ENCODE assay signal across 1 cellular context in the genomic region with DNA sequence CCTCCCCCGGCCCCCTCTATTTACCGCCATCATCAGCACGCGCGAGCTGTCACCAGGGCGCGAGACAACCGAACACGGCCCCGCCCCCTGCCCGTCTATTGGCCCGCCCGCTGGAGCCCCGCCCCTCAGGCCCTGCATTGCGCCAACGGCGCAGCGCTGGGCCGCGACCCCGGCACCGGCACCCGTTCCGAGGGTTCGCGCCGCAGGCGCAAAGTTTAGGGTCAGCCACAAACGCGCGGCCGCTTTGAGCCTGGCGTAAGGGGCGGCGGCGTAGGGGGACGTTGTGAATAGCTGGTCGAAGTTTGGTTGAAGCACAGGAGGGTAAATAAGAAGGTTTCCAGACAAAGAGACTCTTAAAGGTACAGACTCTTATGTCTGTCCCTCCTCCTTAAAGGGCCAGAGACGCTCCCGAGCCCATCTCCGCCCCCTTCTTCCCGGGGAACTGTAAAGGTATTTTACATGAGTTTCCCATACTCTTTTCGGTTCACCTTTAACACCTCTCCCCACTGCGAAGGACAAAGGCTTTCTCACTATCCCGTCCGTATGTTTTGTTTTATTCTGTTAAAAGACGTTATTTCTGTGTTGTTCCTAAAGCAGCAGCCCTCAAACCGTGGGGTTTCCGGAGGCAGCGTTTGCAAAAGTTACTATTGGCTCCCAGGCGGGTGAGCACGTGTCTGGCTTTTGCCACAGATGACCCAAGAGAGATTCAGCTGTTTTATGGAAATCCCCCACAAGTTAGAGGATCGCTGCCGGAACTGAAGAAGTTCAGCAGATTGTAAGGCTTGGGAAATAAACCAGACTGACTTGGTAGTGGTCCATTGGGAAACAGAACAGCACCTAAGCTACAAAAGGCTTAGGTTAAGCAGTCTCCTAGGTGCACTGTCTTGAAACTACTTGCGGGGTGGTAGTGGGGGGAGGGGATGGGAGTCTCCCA.
TF ChIP-seq lines count a peak whose summit lies in the region.

A gene (minus strand): TSS at position 76 of the 934 bp plus-strand sequence. CDS start 88,392 bp downstream, outside the sequence.

TF ChIP-seq in K562, 482 proteins besides CTCF, POLR2A, EP300 and RAD21 (continued from another document and continues in another):
- TF ChIP-seq, protein P1, sequence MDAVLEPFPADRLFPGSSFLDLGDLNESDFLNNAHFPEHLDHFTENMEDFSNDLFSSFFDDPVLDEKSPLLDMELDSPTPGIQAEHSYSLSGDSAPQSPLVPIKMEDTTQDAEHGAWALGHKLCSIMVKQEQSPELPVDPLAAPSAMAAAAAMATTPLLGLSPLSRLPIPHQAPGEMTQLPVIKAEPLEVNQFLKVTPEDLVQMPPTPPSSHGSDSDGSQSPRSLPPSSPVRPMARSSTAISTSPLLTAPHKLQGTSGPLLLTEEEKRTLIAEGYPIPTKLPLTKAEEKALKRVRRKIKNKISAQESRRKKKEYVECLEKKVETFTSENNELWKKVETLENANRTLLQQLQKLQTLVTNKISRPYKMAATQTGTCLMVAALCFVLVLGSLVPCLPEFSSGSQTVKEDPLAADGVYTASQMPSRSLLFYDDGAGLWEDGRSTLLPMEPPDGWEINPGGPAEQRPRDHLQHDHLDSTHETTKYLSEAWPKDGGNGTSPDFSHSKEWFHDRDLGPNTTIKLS (IDR thresholded peaks at IDR 0.05; ENCODE audit: borderline replicate concordance, low read depth): peak; percentile 53; the same call in 1 of the 2 replicates
- TF ChIP-seq SIN3A (IDR thresholded peaks at IDR 0.05; ENCODE audit: borderline replicate concordance in 2 of 2, control insufficient read depth in 1 of 2, low read depth in 2 of 2, low read length in 2 of 2): peak; percentile 61 to 91; a peak in 2 of 4 replicates
- TF ChIP-seq NFXL1 (CRISPR knock-in tag; IDR thresholded peaks at IDR 0.05): no peak
- no peak for TF ChIP-seq ARID2 (IDR thresholded peaks at IDR 0.05)
- no peak for TF ChIP-seq HNRNPUL1 (IDR thresholded peaks at IDR 0.05; ENCODE audit: low read length)
- TF ChIP-seq ZNF3 (CRISPR knock-in tag; IDR thresholded peaks at IDR 0.05): no peak
- TF ChIP-seq, protein P2, sequence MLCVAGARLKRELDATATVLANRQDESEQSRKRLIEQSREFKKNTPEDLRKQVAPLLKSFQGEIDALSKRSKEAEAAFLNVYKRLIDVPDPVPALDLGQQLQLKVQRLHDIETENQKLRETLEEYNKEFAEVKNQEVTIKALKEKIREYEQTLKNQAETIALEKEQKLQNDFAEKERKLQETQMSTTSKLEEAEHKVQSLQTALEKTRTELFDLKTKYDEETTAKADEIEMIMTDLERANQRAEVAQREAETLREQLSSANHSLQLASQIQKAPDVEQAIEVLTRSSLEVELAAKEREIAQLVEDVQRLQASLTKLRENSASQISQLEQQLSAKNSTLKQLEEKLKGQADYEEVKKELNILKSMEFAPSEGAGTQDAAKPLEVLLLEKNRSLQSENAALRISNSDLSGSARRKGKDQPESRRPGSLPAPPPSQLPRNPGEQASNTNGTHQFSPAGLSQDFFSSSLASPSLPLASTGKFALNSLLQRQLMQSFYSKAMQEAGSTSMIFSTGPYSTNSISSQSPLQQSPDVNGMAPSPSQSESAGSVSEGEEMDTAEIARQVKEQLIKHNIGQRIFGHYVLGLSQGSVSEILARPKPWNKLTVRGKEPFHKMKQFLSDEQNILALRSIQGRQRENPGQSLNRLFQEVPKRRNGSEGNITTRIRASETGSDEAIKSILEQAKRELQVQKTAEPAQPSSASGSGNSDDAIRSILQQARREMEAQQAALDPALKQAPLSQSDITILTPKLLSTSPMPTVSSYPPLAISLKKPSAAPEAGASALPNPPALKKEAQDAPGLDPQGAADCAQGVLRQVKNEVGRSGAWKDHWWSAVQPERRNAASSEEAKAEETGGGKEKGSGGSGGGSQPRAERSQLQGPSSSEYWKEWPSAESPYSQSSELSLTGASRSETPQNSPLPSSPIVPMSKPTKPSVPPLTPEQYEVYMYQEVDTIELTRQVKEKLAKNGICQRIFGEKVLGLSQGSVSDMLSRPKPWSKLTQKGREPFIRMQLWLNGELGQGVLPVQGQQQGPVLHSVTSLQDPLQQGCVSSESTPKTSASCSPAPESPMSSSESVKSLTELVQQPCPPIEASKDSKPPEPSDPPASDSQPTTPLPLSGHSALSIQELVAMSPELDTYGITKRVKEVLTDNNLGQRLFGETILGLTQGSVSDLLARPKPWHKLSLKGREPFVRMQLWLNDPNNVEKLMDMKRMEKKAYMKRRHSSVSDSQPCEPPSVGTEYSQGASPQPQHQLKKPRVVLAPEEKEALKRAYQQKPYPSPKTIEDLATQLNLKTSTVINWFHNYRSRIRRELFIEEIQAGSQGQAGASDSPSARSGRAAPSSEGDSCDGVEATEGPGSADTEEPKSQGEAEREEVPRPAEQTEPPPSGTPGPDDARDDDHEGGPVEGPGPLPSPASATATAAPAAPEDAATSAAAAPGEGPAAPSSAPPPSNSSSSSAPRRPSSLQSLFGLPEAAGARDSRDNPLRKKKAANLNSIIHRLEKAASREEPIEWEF (CRISPR knock-in tag; IDR thresholded peaks at IDR 0.05): no peak
- TF ChIP-seq BMI1 (IDR thresholded peaks at IDR 0.05; ENCODE audit: low read length): no peak
- no peak; the same call in 1 of the 2 replicates for TF ChIP-seq SMARCA4 (IDR thresholded peaks at IDR 0.05)
- TF ChIP-seq ARNT (IDR thresholded peaks at IDR 0.05): peak in 1 of 2 experiments; percentile 67; a peak in 1 of 4 replicates
- peak; percentile 84 for TF ChIP-seq RBFOX2 (IDR thresholded peaks at IDR 0.05; ENCODE audit: low read depth, low read length)
- peak; percentile 94; the same call in 1 of the 2 replicates for TF ChIP-seq TAF15 (IDR thresholded peaks at IDR 0.05; ENCODE audit: low read depth, low read length)
- TF ChIP-seq, protein P3, sequence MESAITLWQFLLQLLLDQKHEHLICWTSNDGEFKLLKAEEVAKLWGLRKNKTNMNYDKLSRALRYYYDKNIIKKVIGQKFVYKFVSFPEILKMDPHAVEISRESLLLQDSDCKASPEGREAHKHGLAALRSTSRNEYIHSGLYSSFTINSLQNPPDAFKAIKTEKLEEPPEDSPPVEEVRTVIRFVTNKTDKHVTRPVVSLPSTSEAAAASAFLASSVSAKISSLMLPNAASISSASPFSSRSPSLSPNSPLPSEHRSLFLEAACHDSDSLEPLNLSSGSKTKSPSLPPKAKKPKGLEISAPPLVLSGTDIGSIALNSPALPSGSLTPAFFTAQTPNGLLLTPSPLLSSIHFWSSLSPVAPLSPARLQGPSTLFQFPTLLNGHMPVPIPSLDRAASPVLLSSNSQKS (CRISPR knock-in tag; IDR thresholded peaks at IDR 0.05): no peak
- no peak for TF ChIP-seq ZNF146 (CRISPR knock-in tag; IDR thresholded peaks at IDR 0.05; ENCODE audit: unreplicated experiment)
- TF ChIP-seq, protein P4, sequence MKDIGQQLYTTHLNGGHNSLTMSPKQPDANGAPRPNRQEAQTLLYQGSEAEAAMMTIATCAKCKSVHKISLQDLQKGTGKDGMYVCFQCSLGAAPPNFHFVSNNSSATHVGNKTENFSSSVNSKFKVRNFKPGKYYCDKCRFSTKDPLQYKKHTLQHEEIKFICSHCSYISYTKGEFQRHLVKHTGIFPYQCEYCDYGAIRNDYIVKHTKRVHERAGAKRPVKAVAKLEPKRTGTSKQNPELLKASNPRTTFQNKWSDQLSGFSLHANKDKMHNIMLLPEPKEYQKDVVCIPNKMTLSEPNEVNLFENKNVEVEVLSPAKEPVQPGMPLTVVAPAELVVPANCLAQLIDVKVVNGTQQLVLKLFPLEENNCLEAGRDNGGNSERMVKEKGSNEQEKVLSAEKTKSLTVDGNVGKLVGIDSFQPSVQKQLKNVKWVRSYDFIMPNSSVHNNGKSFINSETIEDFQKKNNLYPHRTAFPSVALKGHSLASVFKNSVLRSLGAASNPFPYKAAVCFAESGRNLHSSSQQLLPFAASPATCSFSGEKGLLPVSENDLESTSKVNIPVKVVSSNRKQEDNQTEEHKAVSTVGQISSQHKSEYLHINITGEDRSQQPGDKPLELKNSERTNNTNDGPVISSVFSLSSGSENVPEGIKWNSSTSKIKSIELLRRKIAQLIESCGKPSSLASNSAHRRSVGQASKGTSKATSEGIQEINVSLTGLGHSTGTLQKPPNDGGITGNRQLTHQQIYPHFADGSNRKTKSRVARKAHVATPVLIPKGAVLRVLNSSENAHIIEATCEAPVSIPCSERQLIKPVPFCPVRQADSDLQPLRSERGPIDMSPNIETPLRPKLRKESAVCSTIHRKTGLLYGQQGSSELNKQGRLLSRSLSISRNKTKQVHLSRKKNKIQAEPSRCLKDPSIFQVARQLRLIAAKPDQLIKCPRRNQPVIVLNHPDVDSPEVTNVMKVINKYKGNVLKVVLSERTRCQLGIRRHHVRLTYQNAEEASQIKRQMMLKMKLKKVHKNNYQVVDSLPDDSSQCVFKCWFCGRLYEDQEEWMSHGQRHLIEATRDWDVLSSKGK (CRISPR knock-in tag; IDR thresholded peaks at IDR 0.05): no peak
- TF ChIP-seq, protein P5, sequence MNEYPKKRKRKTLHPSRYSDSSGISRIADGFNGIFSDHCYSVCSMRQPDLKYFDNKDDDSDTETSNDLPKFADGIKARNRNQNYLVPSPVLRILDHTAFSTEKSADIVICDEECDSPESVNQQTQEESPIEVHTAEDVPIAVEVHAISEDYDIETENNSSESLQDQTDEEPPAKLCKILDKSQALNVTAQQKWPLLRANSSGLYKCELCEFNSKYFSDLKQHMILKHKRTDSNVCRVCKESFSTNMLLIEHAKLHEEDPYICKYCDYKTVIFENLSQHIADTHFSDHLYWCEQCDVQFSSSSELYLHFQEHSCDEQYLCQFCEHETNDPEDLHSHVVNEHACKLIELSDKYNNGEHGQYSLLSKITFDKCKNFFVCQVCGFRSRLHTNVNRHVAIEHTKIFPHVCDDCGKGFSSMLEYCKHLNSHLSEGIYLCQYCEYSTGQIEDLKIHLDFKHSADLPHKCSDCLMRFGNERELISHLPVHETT (CRISPR knock-in tag; conservative IDR thresholded peaks at IDR 0.05 in 1 of 2, IDR thresholded peaks at IDR 0.05 in 1 of 2): no peak
- TF ChIP-seq NRF1 (conservative IDR thresholded peaks at IDR 0.05 in 1 of 2, IDR thresholded peaks at IDR 0.05 in 1 of 2): peak; percentile 83 to 85
- TF ChIP-seq GABPB1 (CRISPR knock-in tag; IDR thresholded peaks at IDR 0.05): peak; percentile 54; the same call in 1 of the 2 replicates
- no peak for TF ChIP-seq ZNF143 (CRISPR knock-in tag; IDR thresholded peaks at IDR 0.05)
- no peak for TF ChIP-seq XRCC3 (IDR thresholded peaks at IDR 0.05)
- TF ChIP-seq ZNF140 (CRISPR knock-in tag; IDR thresholded peaks at IDR 0.05): no peak
- 0 out of 2 replicates have a peak, but pooled peaks have one; percentile 17 for TF ChIP-seq ZKSCAN1 (IDR thresholded peaks at IDR 0.05; ENCODE audit: low read depth, low read length)
- TF ChIP-seq ASH1L (IDR thresholded peaks at IDR 0.05; ENCODE audit: borderline replicate concordance, low read depth, partially characterized antibody): no peak
- TF ChIP-seq ZNF347 (CRISPR knock-in tag; IDR thresholded peaks at IDR 0.05; ENCODE audit: low read depth): no peak
- TF ChIP-seq ZNF551 (CRISPR knock-in tag; IDR thresholded peaks at IDR 0.05): no peak
- TF ChIP-seq BDP1 (IDR thresholded peaks at IDR 0.05; ENCODE audit: insufficient read depth, insufficient read length): no peak
- TF ChIP-seq, protein P6, sequence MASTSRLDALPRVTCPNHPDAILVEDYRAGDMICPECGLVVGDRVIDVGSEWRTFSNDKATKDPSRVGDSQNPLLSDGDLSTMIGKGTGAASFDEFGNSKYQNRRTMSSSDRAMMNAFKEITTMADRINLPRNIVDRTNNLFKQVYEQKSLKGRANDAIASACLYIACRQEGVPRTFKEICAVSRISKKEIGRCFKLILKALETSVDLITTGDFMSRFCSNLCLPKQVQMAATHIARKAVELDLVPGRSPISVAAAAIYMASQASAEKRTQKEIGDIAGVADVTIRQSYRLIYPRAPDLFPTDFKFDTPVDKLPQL (IDR thresholded peaks at IDR 0.05; ENCODE audit: extremely low read depth, insufficient read length): no peak
- TF ChIP-seq SMAD2 (IDR thresholded peaks at IDR 0.05; ENCODE audit: low read depth, low read length): no peak
- TF ChIP-seq POLR2G (IDR thresholded peaks at IDR 0.05; ENCODE audit: low read depth, low read length): peak; percentile 90
- TF ChIP-seq ZBTB17 (CRISPR knock-in tag; IDR thresholded peaks at IDR 0.05): 0 out of 2 replicates have a peak, but pooled peaks have one; percentile 26
- TF ChIP-seq ZKSCAN8 (CRISPR knock-in tag; IDR thresholded peaks at IDR 0.05): no peak
- no peak for TF ChIP-seq ZNF282 (CRISPR knock-in tag; IDR thresholded peaks at IDR 0.05)
- TF ChIP-seq ZNF436 (CRISPR knock-in tag; IDR thresholded peaks at IDR 0.05): no peak
- no peak for TF ChIP-seq U2AF1 (optimal IDR thresholded peaks at IDR 0.05; ENCODE audit: low read depth, low read length)
- TF ChIP-seq ZNF124 (CRISPR knock-in tag; IDR thresholded peaks at IDR 0.05): no peak
- TF ChIP-seq ILK (tag; IDR thresholded peaks at IDR 0.05; ENCODE audit: borderline replicate concordance, low read depth): no peak
- no peak for TF ChIP-seq NR4A1 (CRISPR knock-in tag; IDR thresholded peaks at IDR 0.05)
- TF ChIP-seq NR4A1 (tag; IDR thresholded peaks at IDR 0.05): no peak
- no peak for TF ChIP-seq ZNF696 (CRISPR knock-in tag; conservative IDR thresholded peaks at IDR 0.05)
- peak; percentile 52; the same call in 1 of the 2 replicates for TF ChIP-seq CHD2 (IDR thresholded peaks at IDR 0.05; ENCODE audit: low read depth, low read length)
- TF ChIP-seq, protein P7, sequence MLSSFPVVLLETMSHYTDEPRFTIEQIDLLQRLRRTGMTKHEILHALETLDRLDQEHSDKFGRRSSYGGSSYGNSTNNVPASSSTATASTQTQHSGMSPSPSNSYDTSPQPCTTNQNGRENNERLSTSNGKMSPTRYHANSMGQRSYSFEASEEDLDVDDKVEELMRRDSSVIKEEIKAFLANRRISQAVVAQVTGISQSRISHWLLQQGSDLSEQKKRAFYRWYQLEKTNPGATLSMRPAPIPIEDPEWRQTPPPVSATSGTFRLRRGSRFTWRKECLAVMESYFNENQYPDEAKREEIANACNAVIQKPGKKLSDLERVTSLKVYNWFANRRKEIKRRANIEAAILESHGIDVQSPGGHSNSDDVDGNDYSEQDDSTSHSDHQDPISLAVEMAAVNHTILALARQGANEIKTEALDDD (IDR thresholded peaks at IDR 0.05): peak; percentile 20; the same call in 1 of the 2 replicates
- TF ChIP-seq SREBF1 (IDR thresholded peaks at IDR 0.05; ENCODE audit: borderline replicate concordance, low read depth, low read length): no peak
- TF ChIP-seq TCF7 (IDR thresholded peaks at IDR 0.05; ENCODE audit: borderline replicate concordance): no peak
- no peak for TF ChIP-seq PHF21A (IDR thresholded peaks at IDR 0.05; ENCODE audit: borderline replicate concordance, low read depth)
- TF ChIP-seq ZNF24 (IDR thresholded peaks at IDR 0.05): peak; percentile 99
- TF ChIP-seq ZNF311 (CRISPR knock-in tag; IDR thresholded peaks at IDR 0.05): no peak
- no peak for TF ChIP-seq SREBF2 (CRISPR knock-in tag; IDR thresholded peaks at IDR 0.05)
- no peak for TF ChIP-seq COPS2 (conservative IDR thresholded peaks at IDR 0.05)
- TF ChIP-seq NELFE (IDR thresholded peaks at IDR 0.05; ENCODE audit: insufficient read depth, insufficient read length): no peak
- no peak for TF ChIP-seq HEY1 (CRISPR knock-in tag; IDR thresholded peaks at IDR 0.05; ENCODE audit: borderline replicate concordance)
